ENCODE assay signal across 8 cellular contexts in the genomic region with DNA sequence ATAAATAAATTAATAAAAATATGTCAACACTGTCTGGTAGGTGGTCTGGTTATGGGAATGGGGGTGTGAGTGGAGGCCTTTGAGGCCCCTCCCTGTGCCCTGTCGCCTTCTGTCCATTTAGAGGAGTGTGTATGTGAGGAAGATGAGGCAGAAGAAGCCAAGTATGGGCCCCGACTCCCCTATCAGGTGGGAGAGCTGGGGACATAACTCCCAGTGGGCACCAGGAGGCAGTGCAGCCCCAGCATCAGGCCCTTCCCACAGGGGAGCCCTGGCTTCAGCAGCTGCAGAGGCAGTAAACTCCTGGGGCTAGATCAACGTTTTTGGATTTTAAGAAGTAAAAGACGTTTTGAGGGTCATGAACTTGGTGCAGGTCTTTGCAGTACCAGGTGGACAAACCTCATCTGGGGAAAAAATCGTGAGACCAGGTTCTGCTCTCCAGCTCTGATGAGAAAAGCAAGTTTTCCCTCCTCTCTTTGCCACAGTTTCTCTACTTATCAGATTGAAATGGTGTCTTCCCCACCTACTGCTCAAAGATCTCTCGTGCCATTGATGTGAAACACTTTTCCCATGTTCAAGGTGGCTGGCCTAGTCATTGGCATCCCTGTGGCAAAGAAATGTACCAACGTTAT.
A peak's percentile ranks its signal among the peaks of the same experiment; 100 is the strongest.
DNase-seq lines count a peak whose midpoint lies in the region; ATAC-seq, FAIRE-seq and TF ChIP-seq lines count a peak whose summit lies in the region.

No MANE protein-coding gene starts in this region.

- no peak overlapping the region for H4K91ac ChIP-seq in mesenchymal stem cell (ENCODE audit: low read length)

- peak; percentile 97 for TF ChIP-seq CTCF in BJ (IDR thresholded peaks at IDR 0.05; ENCODE audit: insufficient read depth, low read depth, low read length)
- peak; percentile 79 for TF ChIP-seq CTCF in activated CD8-positive, alpha-beta T cell treated with anti-CD3 and anti-CD28 coated beads for 36 hours (IDR thresholded peaks at IDR 0.05)

- no peaks in the 10 kb centered on the region for H3K79me1 ChIP-seq in mesenchymal stem cell (replicated peaks; ENCODE audit: low read length, poor library complexity, severe bottlenecking)

- FAIRE-seq in GM19239 (lab: Jason Lieb, UNC) = peak; percentile 78

- ATAC-seq in HG03439 (IDR thresholded peaks at IDR 0.05; ENCODE audit: unreplicated experiment) = peak; percentile 80
- ATAC-seq in activated CD8-positive, alpha-beta T cell treated with anti-CD3 and anti-CD28 coated beads for 36 hours = peak; percentile 100

- no peaks in the 10 kb centered on the region for H3K4me1 Mint-ChIP-seq in activated CD8-positive, alpha-beta T cell treated with anti-CD3 and anti-CD28 coated beads for 36 hours (ENCODE audit: low read depth)

- H3K36me3 Mint-ChIP-seq in activated CD8-positive, alpha-beta T cell treated with anti-CD3 and anti-CD28 coated beads for 36 hours (ENCODE audit: low read depth) = no peaks in the 10 kb centered on the region

- DNase-seq in BJ (ENCODE audit: low read depth) = no peak
- peak; percentile 62 for DNase-seq in GM19239 (ENCODE audit: insufficient read length, low spot score)
- DNase-seq in NCI-H774 (lab: John Stamatoyannopoulos, UW) = peak; percentile 46
- peak; percentile 83 for DNase-seq in activated CD8-positive, alpha-beta T cell treated with anti-CD3 and anti-CD28 coated beads for 36 hours
- DNase-seq in effector memory CD4-positive, alpha-beta T cell = peak; percentile 57 to 75 (median 57)
- peak; percentile 72 for DNase-seq in mesenchymal stem cell
- peak; percentile 42 to 60 for DNase-seq in stimulated activated CD8-positive, alpha-beta memory T cell treated with anti-CD3 and anti-CD28 coated beads, Interleukin-2, amount 100 ng/mL, for 1 hour (ENCODE audit: low read depth in 2 of 2)

- H3K4me2 ChIP-seq in mesenchymal stem cell (ENCODE audit: low read length, poor library complexity, severe bottlenecking) = no peak overlapping the region

- H3K4ac ChIP-seq in mesenchymal stem cell (ENCODE audit: low read depth in 1 of 2, low read length in 2 of 2) = no peak overlapping the region

- CTCF ChIA-PET in BJ (lab: Yijun Ruan, JAX) = interaction anchor here (0.5 to 4.5 kb wide), 34 partner anchors 9 to 355 kb away, joined by 3 to 149 read pairs (median 4); no protein-coding TSS in a partner anchor
- CTCF ChIA-PET in activated CD8-positive, alpha-beta T cell treated with anti-CD3 and anti-CD28 coated beads for 36 hours (lab: Charles Lee) = interaction anchor here (0.7 to 3.9 kb wide), 23 partner anchors 9 to 375 kb away, joined by 3 to 107 read pairs (median 4); no protein-coding TSS in a partner anchor

- no peak overlapping the region for H2BK120ac ChIP-seq in mesenchymal stem cell (ENCODE audit: low read depth, low read length)

- no peak overlapping the region for H3K18ac ChIP-seq in mesenchymal stem cell (ENCODE audit: low read depth in 1 of 2, low read length in 2 of 2)

- H3K27me3 Mint-ChIP-seq in activated CD8-positive, alpha-beta T cell treated with anti-CD3 and anti-CD28 coated beads for 36 hours = no peaks in the 10 kb centered on the region

- POLR2A ChIA-PET in BJ (lab: Charles Lee) = no interaction called here
- POLR2A ChIA-PET in activated CD8-positive, alpha-beta T cell treated with anti-CD3 and anti-CD28 coated beads for 36 hours (lab: Charles Lee) = interaction anchor here (0.6 to 1.4 kb wide), 2 partner anchors 58 to 302 kb away, joined by 3 read pairs; no protein-coding TSS in a partner anchor

- no peak overlapping the region for H3K14ac ChIP-seq in mesenchymal stem cell (ENCODE audit: low read length in 2 of 2)

- H3K27ac ChIP-seq in effector memory CD4-positive, alpha-beta T cell (ENCODE audit: insufficient read depth, low read length, poor library complexity, severe bottlenecking) = no peak overlapping the region
- no peak overlapping the region for H3K27ac ChIP-seq in mesenchymal stem cell (ENCODE audit: low read length, poor library complexity, severe bottlenecking)

- H3K4me1 ChIP-seq in effector memory CD4-positive, alpha-beta T cell (ENCODE audit: control insufficient read depth, insufficient read depth, low read length, poor library complexity, severe bottlenecking) = no peaks in the 10 kb centered on the region
- H3K4me1 ChIP-seq in mesenchymal stem cell (ENCODE audit: control insufficient read depth, insufficient read depth, low read depth, low read length) = no peaks in the 10 kb centered on the region

- no peak overlapping the region for H2BK15ac ChIP-seq in mesenchymal stem cell (ENCODE audit: low read depth, poor library complexity, severe bottlenecking)

- H3K27ac Mint-ChIP-seq in activated CD8-positive, alpha-beta T cell treated with anti-CD3 and anti-CD28 coated beads for 36 hours = no peak overlapping the region

- 25% methylated on average over 7 of the region's 7 CpGs for WGBS in mesenchymal stem cell

- H4K8ac ChIP-seq in mesenchymal stem cell (ENCODE audit: low read length) = no peak overlapping the region

- no peak overlapping the region for H2BK5ac ChIP-seq in mesenchymal stem cell (ENCODE audit: low read depth, low read length, poor library complexity, severe bottlenecking)

- intact Hi-C loops in activated CD8-positive, alpha-beta T cell treated with anti-CD3 and anti-CD28 coated beads for 36 hours (cut with micrococcal nuclease) = loop anchor here (1.0 kb wide), 1 partner anchor 306 kb away; no protein-coding TSS in a partner anchor

- no peak overlapping the region for H2BK12ac ChIP-seq in mesenchymal stem cell (ENCODE audit: low read length in 2 of 2)

- H3K9me3 ChIP-seq in effector memory CD4-positive, alpha-beta T cell (ENCODE audit: control insufficient read depth, low read length) = no peaks in the 10 kb centered on the region
- no peaks in the 10 kb centered on the region for H3K9me3 ChIP-seq in mesenchymal stem cell (ENCODE audit: control insufficient read depth, low read length)

- H3K4me3 ChIP-seq in BJ (ENCODE audit: low read depth, low read length) (no peak overlapping the region), mesenchymal stem cell (ENCODE audit: insufficient read depth in 1 of 2, low read depth in 1 of 2, low read length in 2 of 2) (no peak overlapping the region)
- H3K4me3 ChIP-seq in effector memory CD4-positive, alpha-beta T cell (ENCODE audit: insufficient read depth, low read depth, low read length, poor library complexity, severe bottlenecking) = no peak overlapping the region

- H2AK5ac ChIP-seq in mesenchymal stem cell (ENCODE audit: low read length, severe bottlenecking) = no peak overlapping the region

- H3K9ac ChIP-seq in mesenchymal stem cell (ENCODE audit: low read length) = no peak overlapping the region

- H3K4me3 Mint-ChIP-seq in activated CD8-positive, alpha-beta T cell treated with anti-CD3 and anti-CD28 coated beads for 36 hours = no peak overlapping the region

- no peak overlapping the region for H3K23ac ChIP-seq in mesenchymal stem cell (ENCODE audit: low read length in 2 of 2)

- H3K27me3 ChIP-seq in BJ (ENCODE audit: control insufficient read depth, insufficient read depth, low read length) (peaks cover 3% of the 10 kb centered on the region; the same call in 1 of the 2 replicates), mesenchymal stem cell (ENCODE audit: control insufficient read depth in 1 of 2, insufficient read depth in 1 of 2, low read length in 2 of 2) (no peaks in the 10 kb centered on the region)
- no peaks in the 10 kb centered on the region for H3K27me3 ChIP-seq in effector memory CD4-positive, alpha-beta T cell (replicated peaks; ENCODE audit: control insufficient read depth, insufficient read depth, low read length, poor library complexity, severe bottlenecking)

- no peak overlapping the region for H2AFZ ChIP-seq in mesenchymal stem cell (ENCODE audit: low read depth, low read length)

- H3K9me3 Mint-ChIP-seq in activated CD8-positive, alpha-beta T cell treated with anti-CD3 and anti-CD28 coated beads for 36 hours = no peaks in the 10 kb centered on the region

- H3K36me3 ChIP-seq in BJ (ENCODE audit: control insufficient read depth, insufficient read depth, low read length) (no peaks in the 10 kb centered on the region), mesenchymal stem cell (ENCODE audit: control insufficient read depth in 1 of 2, insufficient read depth in 2 of 2, low read depth in 1 of 2, low read length in 2 of 2) (no peaks in the 10 kb centered on the region)
- no peaks in the 10 kb centered on the region for H3K36me3 ChIP-seq in effector memory CD4-positive, alpha-beta T cell (ENCODE audit: control insufficient read depth, insufficient read depth, low read length)
